Comparison of ENCODE assay signal across 6 cellular contexts in the genomic region with DNA sequence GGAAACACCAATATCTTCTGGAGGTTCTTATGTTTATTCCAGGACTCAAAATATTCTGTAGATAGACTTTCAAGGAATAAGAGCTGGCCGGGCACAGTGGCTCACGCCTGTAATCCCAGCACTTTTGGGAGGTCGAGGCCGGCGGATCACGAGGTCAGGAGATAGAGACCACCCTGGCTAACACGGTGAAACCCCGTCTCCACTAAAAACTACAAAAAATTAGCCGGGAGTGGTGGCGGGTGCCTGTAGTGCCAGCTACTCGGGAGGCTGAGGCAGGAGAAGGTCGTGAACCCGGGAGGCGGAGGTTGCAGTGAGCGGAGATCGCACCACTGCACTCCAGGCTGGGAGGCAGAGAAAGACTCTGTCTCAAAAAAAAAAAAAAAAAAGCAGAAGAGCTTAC. TPM values are rescaled to one million over a fixed set of nuclear protein-coding genes. Genes with fewer than 3 reads are reported as not detected.
"Had no signal": no experiment of that assay in that cellular context is flagged by ENCODE, and none has a peak within 500 bp of the region (broad histone marks: within the 10 kb centered on the region; RNA-seq: fewer than 3 reads in every experiment).

No MANE protein-coding gene starts in this region.

RNA-seq across cellular contexts. Expression of gene OR4M1, which starts 12.5 kb away (rescaled TPM):
- total RNA-seq: HepG2, HT-29, HT1080, IMR-90, K562 had no signal
- polyA plus RNA-seq: HepG2, IgD-negative memory B cell, IMR-90, K562 had no signal

RNA-seq across cellular contexts. Expression of gene OR4N2, which starts 17.7 kb away (rescaled TPM):
- total RNA-seq: HepG2, HT-29, HT1080, IMR-90, K562 had no signal
- polyA plus RNA-seq: HepG2, IgD-negative memory B cell, IMR-90, K562 had no signal

RNA-seq across cellular contexts. Expression of gene OR4Q3, which starts 42.5 kb away (rescaled TPM):
- total RNA-seq: HepG2, HT-29, HT1080, IMR-90, K562 had no signal
- polyA plus RNA-seq: HepG2, IgD-negative memory B cell, IMR-90, K562 had no signal
